ENCODE assay signal across 8 cellular contexts in the genomic region with DNA sequence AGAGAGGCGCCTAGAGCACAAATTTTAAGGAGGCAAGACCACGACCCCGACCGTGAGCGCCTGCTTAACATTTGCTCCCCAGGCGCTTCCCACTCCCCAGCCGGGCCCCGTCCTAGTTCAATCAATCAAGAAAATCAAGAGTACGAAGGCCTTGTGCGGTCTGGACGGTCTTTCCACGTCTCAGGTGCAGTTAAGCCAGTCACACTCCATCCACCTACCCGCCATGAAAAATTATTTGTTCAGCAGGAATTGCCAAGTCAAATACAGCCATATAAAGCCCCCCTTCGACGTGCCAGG. TPM values are rescaled to one million over a fixed set of nuclear protein-coding genes. Genes with fewer than 3 reads are reported as not detected.
DNase-seq lines count a peak whose midpoint lies in the region; FAIRE-seq and TF ChIP-seq lines count a peak whose summit lies in the region.

No MANE protein-coding gene starts in this region.

- H3K4me3 ChIP-seq in BE2C (ENCODE audit: low read depth, low read length) (peak overlapping the region; percentile 100), HEK293 (ENCODE audit: low read depth, low read length) (peak overlapping the region; percentile 87), keratinocyte (ENCODE audit: control insufficient read depth in 2 of 3, extremely low read depth in 1 of 3, insufficient read depth in 2 of 3, low read depth in 1 of 3, low read length in 3 of 3) (peak overlapping the region; percentile 82 to 92 (median 90)), stomach smooth muscle (ENCODE audit: low read length in 2 of 2) (peak overlapping the region; percentile 87 to 95)

- TF ChIP-seq CTCF in BE2C (IDR thresholded peaks at IDR 0.05; ENCODE audit: low read depth, low read length) (no peak), HEK293 (tag by site-specific recombination; IDR thresholded peaks at IDR 0.05) (no peak), keratinocyte (optimal IDR thresholded peaks at IDR 0.05 in 1 of 3, IDR thresholded peaks at IDR 0.05 in 1 of 3, conservative IDR thresholded peaks at IDR 0.05 in 1 of 3; ENCODE audit: extremely low read depth in 1 of 3, insufficient read depth in 2 of 3, low read length in 3 of 3) (no peak)

- H3K9me1 ChIP-seq in keratinocyte (ENCODE audit: control insufficient read depth, extremely low read depth, insufficient read depth, low read length) = no peaks in the 10 kb centered on the region

- H3K4me1 ChIP-seq in BE2C (no peaks in the 10 kb centered on the region), HEK293 (ENCODE audit: control insufficient read depth, insufficient read depth, low read length) (peaks cover 13% of the 10 kb centered on the region), keratinocyte (ENCODE audit: control insufficient read depth, extremely low read depth, insufficient read depth, low read length) (peaks cover 4% of the 10 kb centered on the region), stomach smooth muscle (ENCODE audit: control insufficient read depth, insufficient read depth, low read length) (peaks cover 6% of the 10 kb centered on the region)

- POLR2A ChIA-PET in HEK293 (lab: Yijun Ruan, JAX) = interaction anchor here (0.8 to 4.3 kb wide), 5 partner anchors 8 to 169 kb away, joined by 3 to 33 read pairs (median 16); a partner anchor contains a TSS

- H3K36me3 ChIP-seq in BE2C (peaks cover 9% of the 10 kb centered on the region), HEK293 (ENCODE audit: control insufficient read depth in 2 of 2, insufficient read depth in 1 of 2, low read length in 2 of 2) (peaks cover 12 to 18% of the 10 kb centered on the region in 2 experiments; a peak in 2 of 3 replicates), keratinocyte (ENCODE audit: control insufficient read depth in 2 of 2, extremely low read depth in 1 of 2, insufficient read depth in 2 of 2, low read length in 2 of 2) (peaks cover 2 to 3% of the 10 kb centered on the region in 2 experiments), stomach smooth muscle (ENCODE audit: control insufficient read depth in 2 of 2, insufficient read depth in 2 of 2, low read length in 2 of 2) (no peaks in the 10 kb centered on the region)

- FAIRE-seq in keratinocyte (lab: Jason Lieb, UNC) = no peak

- CTCF ChIA-PET in HEK293 (lab: Yijun Ruan, JAX) = no interaction called here

- no peaks in the 10 kb centered on the region for H3K9me3 ChIP-seq in BE2C
- H3K9me3 ChIP-seq in HEK293 (ENCODE audit: control insufficient read depth, insufficient read depth, low read depth, low read length) = no peaks in the 10 kb centered on the region
- no peaks in the 10 kb centered on the region for H3K9me3 ChIP-seq in keratinocyte (ENCODE audit: control insufficient read depth, low read depth, low read length)
- H3K9me3 ChIP-seq in stomach smooth muscle (ENCODE audit: control insufficient read depth in 2 of 2, low read length in 2 of 2) = no peaks in the 10 kb centered on the region

- dilution Hi-C loops in keratinocyte (cut with MboI; ENCODE audit: extremely low pct_ligation_motif_present, low sequenced_read_pairs) = no loop called here

- no peaks in the 10 kb centered on the region for H4K20me1 ChIP-seq in keratinocyte (ENCODE audit: control insufficient read depth, extremely low read depth, insufficient read depth, low read length)

- peak overlapping the region; percentile 95 for H3K9ac ChIP-seq in keratinocyte (ENCODE audit: control insufficient read depth, extremely low read depth, insufficient read depth, low read length)
- peak overlapping the region; percentile 94 to 97 for H3K9ac ChIP-seq in stomach smooth muscle (ENCODE audit: low read length in 2 of 2)

- H2AFZ ChIP-seq in keratinocyte (ENCODE audit: control insufficient read depth, low read length) = peak overlapping the region; percentile 96

- H3K27me3 ChIP-seq in BE2C = no peaks in the 10 kb centered on the region
- H3K27me3 ChIP-seq in keratinocyte (ENCODE audit: control insufficient read depth, extremely low read depth, insufficient read depth, low read length) = no peaks in the 10 kb centered on the region
- H3K27me3 ChIP-seq in stomach smooth muscle (ENCODE audit: control insufficient read depth in 1 of 2, insufficient read depth in 2 of 2, low read length in 2 of 2) = no peaks in the 10 kb centered on the region

- peaks cover 24% of the 10 kb centered on the region for H3K79me2 ChIP-seq in keratinocyte (ENCODE audit: control insufficient read depth, insufficient read depth, low read length)

- peak overlapping the region; percentile 98 for H3K27ac ChIP-seq in HEK293 (ENCODE audit: extremely low read depth, low read depth, low read length)
- peak overlapping the region; percentile 70 for H3K27ac ChIP-seq in angular gyrus (ENCODE audit: low read depth, low read length)
- H3K27ac ChIP-seq in keratinocyte (ENCODE audit: control insufficient read depth, insufficient read depth, low read length) = peak overlapping the region; percentile 95
- H3K27ac ChIP-seq in stomach smooth muscle (ENCODE audit: low read length) = peak overlapping the region; percentile 94

- peak overlapping the region; percentile 86 for H3K4me2 ChIP-seq in keratinocyte (ENCODE audit: control insufficient read depth, extremely low read depth, insufficient read depth, low read depth, low read length)

- DNase-seq in BE2C (no peak), keratinocyte (ENCODE audit: low read depth, low spot score) (no peak), NCI-H2081 (lab: John Stamatoyannopoulos, UW) (no peak), NCI-H2171 (lab: John Stamatoyannopoulos, UW) (no peak)
- DNase-seq in activated CD4-positive, alpha-beta T cell treated with anti-CD3 and anti-CD28 coated beads, Interleukin-2, amount 50 U/mL, for 1 hour = no peak

TF ChIP-seq in HEK293, 187 proteins besides CTCF, POLR2A, EP300 and RAD21 (continues in another document):
- TF ChIP-seq GLI2 (tag by site-specific recombination; IDR thresholded peaks at IDR 0.05; ENCODE audit: borderline replicate concordance, low read depth) (no peak), ZBTB8A (tag by site-specific recombination; IDR thresholded peaks at IDR 0.05) (no peak)

RNA-seq across cellular contexts. Expression of a gene that starts 0.6 kb away (rescaled TPM):
- polyA plus RNA-seq in BE2C (2012; ENCODE audit: insufficient read depth, insufficient read length, low read depth) = 7.3 TPM
- 10.9 to 22.7 TPM (median 14.1 TPM) in 3 replicates for polyA plus RNA-seq in keratinocyte
- 2.0 TPM for polyA plus RNA-seq in keratinocyte (2011; ENCODE audit: low read depth)
- polyA plus RNA-seq in keratinocyte (2011; cell fraction: cytosol; rRNA removed) = 10.6 and 18.1 TPM in 2 replicates
- 9.2 and 11.7 TPM in 2 replicates for polyA plus RNA-seq in keratinocyte (2011; cell fraction: nucleus; rRNA removed)
- polyA plus RNA-seq in keratinocyte (2012; ENCODE audit: low replicate concordance) = 8.0 and 17.0 TPM in 2 replicates
- 4.0 to 11.4 TPM (median 4.8 TPM) in 3 replicates for polyA minus RNA-seq in keratinocyte
- polyA minus RNA-seq in keratinocyte (2011; cell fraction: cytosol; rRNA and poly(A)+ RNA removed) = 8.2 TPM
- 2.9 and 3.3 TPM in 2 replicates for polyA minus RNA-seq in keratinocyte (2011; cell fraction: nucleus; rRNA and poly(A)+ RNA removed)

RNA-seq across cellular contexts. Expression of a gene that starts 11.9 kb away (rescaled TPM):
- 1,973 TPM for polyA plus RNA-seq in BE2C (2012; ENCODE audit: insufficient read depth, insufficient read length, low read depth)
- 3,884 to 7,725 TPM (median 4,926 TPM) in 3 replicates for polyA plus RNA-seq in keratinocyte
- 515 TPM for polyA plus RNA-seq in keratinocyte (2011; ENCODE audit: low read depth)
- polyA plus RNA-seq in keratinocyte (2011; cell fraction: cytosol; rRNA removed) = 5,462 and 6,103 TPM in 2 replicates
- polyA plus RNA-seq in keratinocyte (2011; cell fraction: nucleus; rRNA removed) = 1,833 and 2,478 TPM in 2 replicates
- polyA plus RNA-seq in keratinocyte (2012; ENCODE audit: low replicate concordance) = 4,436 and 8,040 TPM in 2 replicates
- 786 to 845 TPM (median 811 TPM) in 3 replicates for polyA minus RNA-seq in keratinocyte
- 924 TPM for polyA minus RNA-seq in keratinocyte (2011; cell fraction: cytosol; rRNA and poly(A)+ RNA removed)
- 146 and 147 TPM in 2 replicates for polyA minus RNA-seq in keratinocyte (2011; cell fraction: nucleus; rRNA and poly(A)+ RNA removed)

RNA-seq across cellular contexts. Expression of a gene that starts 22.3 kb away (rescaled TPM):
- polyA plus RNA-seq in BE2C (2012; ENCODE audit: insufficient read depth, insufficient read length, low read depth) = 451 TPM
- 185 to 407 TPM (median 327 TPM) in 3 replicates for polyA plus RNA-seq in keratinocyte
- polyA plus RNA-seq in keratinocyte (2011; ENCODE audit: low read depth) = 187 TPM
- 455 and 462 TPM in 2 replicates for polyA plus RNA-seq in keratinocyte (2011; cell fraction: cytosol; rRNA removed)
- polyA plus RNA-seq in keratinocyte (2011; cell fraction: nucleus; rRNA removed) = 141 and 184 TPM in 2 replicates
- polyA plus RNA-seq in keratinocyte (2012; ENCODE audit: low replicate concordance) = 408 and 526 TPM in 2 replicates
- 8.6 to 130 TPM (median 79.2 TPM) in 3 replicates for polyA minus RNA-seq in keratinocyte
- 76.0 TPM for polyA minus RNA-seq in keratinocyte (2011; cell fraction: cytosol; rRNA and poly(A)+ RNA removed)
- 17.8 and 27.2 TPM in 2 replicates for polyA minus RNA-seq in keratinocyte (2011; cell fraction: nucleus; rRNA and poly(A)+ RNA removed)

RNA-seq across cellular contexts. Expression of a gene that starts 22.5 kb away (rescaled TPM):
- 41.2 TPM for polyA plus RNA-seq in BE2C (2012; ENCODE audit: insufficient read depth, insufficient read length, low read depth)
- polyA plus RNA-seq in keratinocyte = 20.7 to 27.9 TPM (median 24.0 TPM) in 3 replicates
- polyA plus RNA-seq in keratinocyte (2011; ENCODE audit: low read depth) = 5.4 TPM
- 16.4 and 24.0 TPM in 2 replicates for polyA plus RNA-seq in keratinocyte (2011; cell fraction: cytosol; rRNA removed)
- polyA plus RNA-seq in keratinocyte (2011; cell fraction: nucleus; rRNA removed) = 22.6 and 25.3 TPM in 2 replicates
- 6.4 and 26.0 TPM in 2 replicates for polyA plus RNA-seq in keratinocyte (2012; ENCODE audit: low replicate concordance)
- 6.5 to 20.8 TPM (median 17.6 TPM) in 3 replicates for polyA minus RNA-seq in keratinocyte
- 27.8 TPM for polyA minus RNA-seq in keratinocyte (2011; cell fraction: cytosol; rRNA and poly(A)+ RNA removed)
- polyA minus RNA-seq in keratinocyte (2011; cell fraction: nucleus; rRNA and poly(A)+ RNA removed) = 18.5 and 23.4 TPM in 2 replicates

RNA-seq across cellular contexts. Expression of a gene that starts 36.9 kb away (rescaled TPM):
- polyA plus RNA-seq in BE2C (2012; ENCODE audit: insufficient read depth, insufficient read length, low read depth) = 19.5 TPM
- 6.5 to 9.5 TPM (median 6.9 TPM) in 3 replicates for polyA plus RNA-seq in keratinocyte
- polyA plus RNA-seq in keratinocyte (2011; ENCODE audit: low read depth) = 7.9 TPM
- 6.8 and 9.7 TPM in 2 replicates for polyA plus RNA-seq in keratinocyte (2011; cell fraction: cytosol; rRNA removed)
- polyA plus RNA-seq in keratinocyte (2011; cell fraction: nucleus; rRNA removed) = 4.2 and 6.2 TPM in 2 replicates
- 5.9 and 7.1 TPM in 2 replicates for polyA plus RNA-seq in keratinocyte (2012; ENCODE audit: low replicate concordance)
- polyA minus RNA-seq in keratinocyte = 0.56 to 2.7 TPM (median 1.3 TPM) in 3 replicates
- polyA minus RNA-seq in keratinocyte (2011; cell fraction: cytosol; rRNA and poly(A)+ RNA removed) = 11.7 TPM
- polyA minus RNA-seq in keratinocyte (2011; cell fraction: nucleus; rRNA and poly(A)+ RNA removed) = 2.3 and 3.0 TPM in 2 replicates
